10 cellular contexts compared by ENCODE assay signal in genomic region chr3:16906679-16907078, GRCh38. TPM values are rescaled to one million over a fixed set of nuclear protein-coding genes. Genes with fewer than 3 reads are reported as not detected.
A peak's percentile ranks its signal among the peaks of the same experiment; 100 is the strongest.
DNase-seq lines count a peak whose midpoint lies in the region; ATAC-seq and TF ChIP-seq lines count a peak whose summit lies in the region.
"Had no signal": no experiment of that assay in that cellular context is flagged by ENCODE, and none has a peak within 500 bp of the region (broad histone marks: within the 10 kb centered on the region; RNA-seq: fewer than 3 reads in every experiment).

No MANE protein-coding gene starts in this region.

- no peaks in the 10 kb centered on the region for H3K27me3 ChIP-seq in right atrium auricular region
- no peaks in the 10 kb centered on the region for H3K27me3 ChIP-seq in H9 (ENCODE audit: insufficient read depth, low read length)
- H3K27me3 ChIP-seq: adrenal gland had no signal

- H3K4me1 Mint-ChIP-seq in H9 = peaks cover 51 to 61% of the 10 kb centered on the region in 2 experiments

- H3K9me3 ChIP-seq in right atrium auricular region (no peaks in the 10 kb centered on the region), H9 (ENCODE audit: control insufficient read depth, low read depth, low read length) (no peaks in the 10 kb centered on the region)
- H3K9me3 ChIP-seq: adrenal gland had no signal

- H3K4me2 ChIP-seq in H9 (ENCODE audit: insufficient read depth, insufficient read length, low read length) = no peak overlapping the region

- no peaks in the 10 kb centered on the region for H4K20me1 ChIP-seq in H9 (ENCODE audit: control insufficient read depth, insufficient read depth, insufficient read length)

- no peaks in the 10 kb centered on the region for H3K79me1 ChIP-seq in H9 (ENCODE audit: insufficient read depth, low read depth, low read length, poor library complexity, severe bottlenecking)

- TF ChIP-seq CTCF in right atrium auricular region (IDR thresholded peaks at IDR 0.05) (no peak), H9 (conservative IDR thresholded peaks at IDR 0.05) (no peak)

- no peak overlapping the region for H4K8ac ChIP-seq in H9 (replicated peaks; ENCODE audit: insufficient read length, low read depth, low read length)

- H3K27ac ChIP-seq in right atrium auricular region = peak overlapping the region; percentile 18 to 60
- no peak overlapping the region for H3K27ac ChIP-seq in H9 (ENCODE audit: insufficient read length, low read depth, low read length)

- WGBS in H9 (ENCODE audit: extremely low coverage, insufficient read length, low lambda C conversion rate) = no CpG with 5 or more reads among the region's 2 CpGs

- ATAC-seq in GM21529 (IDR thresholded peaks at IDR 0.05; ENCODE audit: unreplicated experiment) = peak; percentile 57
- no peak for ATAC-seq in HG03159 (IDR thresholded peaks at IDR 0.05; ENCODE audit: unreplicated experiment)
- ATAC-seq in esophagus mucosa = no peak

- DNase-seq in AG20443 (ENCODE audit: low spot score) (peak; percentile 59), RPMI8226 (peak; percentile 43), right atrium auricular region (ENCODE audit: low spot score) (no peak), NCI-H1694 (lab: John Stamatoyannopoulos, UW) (no peak), H9 (no peak)
- DNase-seq: trophoblast cell had no signal

- no peak overlapping the region for H4K5ac ChIP-seq in H9 (ENCODE audit: insufficient read length, low read depth, low read length)

- no peak overlapping the region for H2AK5ac ChIP-seq in H9 (ENCODE audit: insufficient read length, low read length)

- no peak overlapping the region for H3K4ac ChIP-seq in H9 (ENCODE audit: low read depth, low read length)

- no peak overlapping the region for H2BK12ac ChIP-seq in H9 (ENCODE audit: insufficient read length, low read depth, low read length)

- no peak overlapping the region for H3K14ac ChIP-seq in H9 (ENCODE audit: insufficient read depth, low read length)

- H2BK5ac ChIP-seq in H9 (ENCODE audit: insufficient read length, low read length) = no peak overlapping the region

- no peak overlapping the region for H2AFZ ChIP-seq in H9 (ENCODE audit: low read length)

- H3K36me3 ChIP-seq in right atrium auricular region = no peaks in the 10 kb centered on the region
- H3K36me3 ChIP-seq: adrenal gland had no signal

- no peaks in the 10 kb centered on the region for H3K27me3 Mint-ChIP-seq in H9 (ENCODE audit: low read depth)

- no peaks in the 10 kb centered on the region for H3K23me2 ChIP-seq in H9 (ENCODE audit: insufficient read length, low read depth, low read length, poor library complexity, severe bottlenecking)

- no peaks in the 10 kb centered on the region for H3K9me3 Mint-ChIP-seq in H9

- no peak overlapping the region for H2BK15ac ChIP-seq in H9 (ENCODE audit: low read depth, low read length)

- H3K4me1 ChIP-seq in right atrium auricular region (peaks cover 0 to 76% of the 10 kb centered on the region in 2 donors), H9 (ENCODE audit: insufficient read depth, low read length) (peaks cover 1% of the 10 kb centered on the region; the same call in 1 of the 2 replicates)

- H3K36me3 Mint-ChIP-seq in H9 (ENCODE audit: insufficient read depth in 1 of 3, low read depth in 3 of 3) = no peaks in the 10 kb centered on the region

- no peak overlapping the region for H3K56ac ChIP-seq in H9 (ENCODE audit: insufficient read length, low read depth, low read length)

- no peak overlapping the region for H2BK120ac ChIP-seq in H9 (ENCODE audit: low read depth, low read length, poor library complexity, severe bottlenecking)

- no peak overlapping the region for H3K4me3 Mint-ChIP-seq in H9

- 0 out of 2 replicates have a peak, but pooled peaks cover 2% of the 10 kb centered on the region for H3K79me2 ChIP-seq in H9 (ENCODE audit: insufficient read depth, low read length)

- H4K91ac ChIP-seq in H9 (ENCODE audit: insufficient read length, low read depth, low read length) = no peak overlapping the region

- H3K9ac ChIP-seq in H9 (ENCODE audit: extremely low read depth, insufficient read length, low read length) = no peak overlapping the region

- no peak overlapping the region for H3T11ph ChIP-seq in H9 (ENCODE audit: low read length)

- H3K23ac ChIP-seq in H9 (ENCODE audit: insufficient read length, low read depth, low read length) = no peak overlapping the region

- H2BK20ac ChIP-seq in H9 (ENCODE audit: low read depth, low read length, poor library complexity, severe bottlenecking) = no peak overlapping the region

- H3K4me3 ChIP-seq in right atrium auricular region = no peak overlapping the region

- H3K18ac ChIP-seq in H9 (ENCODE audit: insufficient read length, low read depth, low read length) = no peak overlapping the region

- no peak overlapping the region for H3K27ac Mint-ChIP-seq in H9

RNA-seq across cellular contexts. Expression of gene PLCL2, which starts 21.9 kb away (rescaled TPM):
- total RNA-seq in right atrium auricular region (10 to 100 TPM; 32.4 to 35.2 TPM), H9 (2021) (30.5 and 32.1 TPM in 2 replicates), esophagus mucosa (0.80 TPM)

Comparison
In these comparisons a context has a peak if more than half of its experiments do, and no peak if none do; other contexts are left out.
1. DNase-seq: peak in AG20443 (single experiment) and RPMI8226 (single experiment); none in right atrium auricular region (single experiment), NCI-H1694 (single experiment) and H9 (single experiment).
2. RNA of gene PLCL2, which starts 21.9 kb away (total RNA-seq): 32.4 to 35.2 TPM in right atrium auricular region and 30.5 to 32.1 TPM in H9; 0.80 TPM in esophagus mucosa (single experiment); every median in the first group is over 10 times any median in the second.